In genomic region chr5:55533806-55534435, GRCh38 we compare ENCODE assay signal across 8 cellular contexts. TPM values are rescaled to one million over a fixed set of nuclear protein-coding genes. Genes with fewer than 3 reads are reported as not detected.
DNase-seq lines count a peak whose midpoint lies in the region; ATAC-seq and TF ChIP-seq lines count a peak whose summit lies in the region.

No MANE protein-coding gene starts in this region.

- no peaks in the 10 kb centered on the region for H3K36me3 ChIP-seq in brain microvascular endothelial cell (replicated peaks)
- peaks cover 16% of the 10 kb centered on the region; the same call in 1 of the 2 replicates for H3K36me3 ChIP-seq in iPS-20b (ENCODE audit: insufficient read depth, low read depth, low read length)
- peaks cover 0 to 4% (median 0%) of the 10 kb centered on the region in 6 donors for H3K36me3 ChIP-seq in spleen

- DNase-seq in AG10803 (ENCODE audit: low read depth) (peak; percentile 33), NCI-H446 treated with DMSO at 0.1 percent for 48 hours (lab: John Stamatoyannopoulos, UW) (peak; percentile 28), brain microvascular endothelial cell (peak; percentile 44), spleen (no peak), HUDEP-2 (lab: John Stamatoyannopoulos, UW; ENCODE audit: unreplicated experiment in 76 of 76) (no peak)

- in situ Hi-C loops in brain microvascular endothelial cell (cut with HindIII; ENCODE audit: low pct_ligation_motif_present, low sequenced_read_pairs) = no loop called here

- H3K27ac ChIP-seq in brain microvascular endothelial cell = no peak overlapping the region
- no peak overlapping the region for H3K27ac ChIP-seq in iPS-20b (ENCODE audit: low read length)
- peak overlapping the region; percentile 84 to 97 (median 94) for H3K27ac ChIP-seq in spleen

- H3K4me3 ChIP-seq in AG10803 (ENCODE audit: low read length) (peak overlapping the region; percentile 94), brain microvascular endothelial cell (ENCODE audit: low read depth, low read length) (peak overlapping the region; percentile 84), iPS-20b (ENCODE audit: low read length) (peak overlapping the region; percentile 90), spleen (peak overlapping the region; percentile 73 to 92 (median 86))

- peaks cover 21% of the 10 kb centered on the region; the same call in 1 of the 2 replicates for H3K4me1 ChIP-seq in iPS-20b (ENCODE audit: insufficient read depth, low read length)
- peaks cover 4 to 49% (median 28%) of the 10 kb centered on the region in 6 donors for H3K4me1 ChIP-seq in spleen

- peak; percentile 42 for ATAC-seq in GM18517 (IDR thresholded peaks at IDR 0.05; ENCODE audit: unreplicated experiment)
- ATAC-seq in HG02938 (IDR thresholded peaks at IDR 0.05; ENCODE audit: unreplicated experiment) = peak; percentile 49

- H3K9me3 ChIP-seq in iPS-20b (ENCODE audit: insufficient read depth, low read depth, low read length) (no peaks in the 10 kb centered on the region), spleen (no peaks in the 10 kb centered on the region)

- WGBS in spleen, 5 donors = 6 to 16% (median 8%) methylated on average over 9 to 22 of the region's 22 CpGs

- peak overlapping the region; percentile 73; the same call in 1 of the 2 replicates for H3K9ac ChIP-seq in iPS-20b (ENCODE audit: low read depth, low read length)

- no peaks in the 10 kb centered on the region for H3K27me3 ChIP-seq in brain microvascular endothelial cell (replicated peaks)
- H3K27me3 ChIP-seq in iPS-20b (ENCODE audit: insufficient read depth, low read length) = no peaks in the 10 kb centered on the region
- H3K27me3 ChIP-seq in spleen (replicated peaks in 1 of 7) = peaks cover 0 to 14% (median 0%) of the 10 kb centered on the region in 7 donors

- TF ChIP-seq POLR2A in spleen (IDR thresholded peaks at IDR 0.05) = no peak

- intact Hi-C loops in spleen (cut with DNase I; ENCODE audit: low total_unique reads) = no loop called here

- no peak for TF ChIP-seq CTCF in AG10803 (conservative IDR thresholded peaks at IDR 0.05; ENCODE audit: low read length)
- no peak for TF ChIP-seq CTCF in brain microvascular endothelial cell (IDR thresholded peaks at IDR 0.05; ENCODE audit: low read depth, low read length, missing control alignments)
- no peak for TF ChIP-seq CTCF in spleen (IDR thresholded peaks at IDR 0.05 in 8 of 11, conservative IDR thresholded peaks at IDR 0.05 in 3 of 11)

RNA-seq across cellular contexts. Expression of gene PLPP1, which starts 0.8 kb away (rescaled TPM):
- total RNA-seq in spleen = 10 to 100 TPM; 17.0 to 95.5 (median 40.0) TPM
- polyA plus RNA-seq in spleen = 10 to 100 TPM; 20.6 to 49.5 (median 34.1) TPM

Comparison
In these comparisons a context has a peak if more than half of its experiments do, and no peak if none do; other contexts are left out.
1. DNase-seq: peak in AG10803 (single experiment), NCI-H446 treated with DMSO at 0.1 percent for 48 hours (single experiment) and brain microvascular endothelial cell (single experiment); none in spleen (single experiment) and HUDEP-2 (0 of 76).
2. H3K27ac ChIP-seq: peak in spleen (8 of 8); none in brain microvascular endothelial cell (single experiment) and iPS-20b (single experiment).
3. Peak in every context shown above with its lines, with median percentiles within 50 percentile points of each other: H3K4me3 ChIP-seq.